Comparison of ENCODE assay signal across 17 cellular contexts in genomic region chr3:67901681-67902080, GRCh38.
DNase-seq lines count a peak whose midpoint lies in the region; ATAC-seq and TF ChIP-seq lines count a peak whose summit lies in the region.
"Had no signal": no experiment of that assay in that cellular context is flagged by ENCODE, and none has a peak within 500 bp of the region (broad histone marks: within the 10 kb centered on the region; RNA-seq: fewer than 3 reads in every experiment).

No MANE protein-coding gene starts in this region.

- no peaks in the 10 kb centered on the region for H3K4me1 ChIP-seq in right lobe of liver
- H3K4me1 ChIP-seq: pancreas had no signal

- H3K27me3 ChIP-seq in right lobe of liver, result no peaks in the 10 kb centered on the region
- H3K27me3 ChIP-seq: pancreas had no signal

- no peaks in the 10 kb centered on the region for H3K36me3 ChIP-seq in right lobe of liver
- H3K36me3 ChIP-seq: pancreas had no signal

- no peak overlapping the region for H3K4me3 ChIP-seq in right lobe of liver
- H3K4me3 ChIP-seq: pancreas had no signal

- DNase-seq in DMS53 (lab: John Stamatoyannopoulos, UW), result peak; percentile 1
- DNase-seq in DMS53 treated with DMSO at 0.1 percent for 48 hours (lab: John Stamatoyannopoulos, UW; ENCODE audit: unreplicated experiment), result no peak
- peak; percentile 9 for DNase-seq in HT-29 (ENCODE audit: low spot score)
- DNase-seq in right lobe of liver, result no peak
- no peak for DNase-seq in GM03348 (ENCODE audit: low spot score)
- DNase-seq: 8988T; activated CD4-positive, alpha-beta T cell treated with anti-CD3 and anti-CD28 coated beads, Interleukin-2, amount 50 U/mL, for 4 hours; foreskin fibroblast; HCEC 1CT; pancreas; RPMI8226; stimulated activated CD4-positive, alpha-beta T cell treated with anti-CD3 and anti-CD28 coated beads, Interleukin-12 subunit alpha, Interleukin-12 subunit beta, amount 100 ng/mL, for 4 hours had no signal

- ATAC-seq in right lobe of liver (peak; percentile 38 to 66 (median 46)), HG02610 (IDR thresholded peaks at IDR 0.05; ENCODE audit: unreplicated experiment) (no peak), GM21447 (IDR thresholded peaks at IDR 0.05; ENCODE audit: unreplicated experiment) (no peak)
- ATAC-seq: activated T-helper 17 cell treated with anti-CD3 and anti-CD28 coated beads, Interleukin-2, amount 50 U/mL, for 72 hours; pancreas had no signal

- intact Hi-C loops in right lobe of liver (cut with DNase I), result no loop called here

- H3K27ac ChIP-seq in VCaP (no peak overlapping the region), right lobe of liver (no peak overlapping the region)
- H3K27ac ChIP-seq: HL-60, pancreas had no signal

- H3K9me3 ChIP-seq in right lobe of liver, result no peaks in the 10 kb centered on the region
- H3K9me3 ChIP-seq: pancreas had no signal

- TF ChIP-seq POLR2A in right lobe of liver (IDR thresholded peaks at IDR 0.05), result no peak

- WGBS in right lobe of liver (ENCODE audit: insufficient coverage, low coverage, low lambda C conversion rate, missing lambda C conversion rate), result 78% methylated on average over 1 of the region's 1 CpG

- TF ChIP-seq CTCF in VCaP (conservative IDR thresholded peaks at IDR 0.05) (peak; percentile 78), right lobe of liver (IDR thresholded peaks at IDR 0.05) (peak; percentile 9 to 60 (median 39))

Comparison
In these comparisons a context has a peak if more than half of its experiments do, and no peak if none do; other contexts are left out.
1. DNase-seq: peak in DMS53 (single experiment) and HT-29 (single experiment); none in DMS53 treated with DMSO at 0.1 percent for 48 hours (single experiment), right lobe of liver (0 of 3) and GM03348 (single experiment).
2. ATAC-seq: peak in right lobe of liver (4 of 4); none in HG02610 (single experiment) and GM21447 (single experiment).